ENCODE assay signal across 23 cellular contexts in genomic region chr5:96088676-96089075, GRCh38.
A peak's percentile ranks its signal among the peaks of the same experiment; 100 is the strongest.
DNase-seq lines count a peak whose midpoint lies in the region; ATAC-seq, FAIRE-seq and TF ChIP-seq lines count a peak whose summit lies in the region.
"Had no signal": no experiment of that assay in that cellular context is flagged by ENCODE, and none has a peak within 500 bp of the region (broad histone marks: within the 10 kb centered on the region; RNA-seq: fewer than 3 reads in every experiment).

No MANE protein-coding gene starts in this region.

- no peaks in the 10 kb centered on the region for H3K79me2 ChIP-seq in GM23338 (replicated peaks; ENCODE audit: insufficient read depth)

- H3K27ac ChIP-seq in GM23338 (ENCODE audit: low read depth): no peak overlapping the region
- H3K27ac ChIP-seq: BLaER1 treated with 17β-estradiol and CSF1 and Interleukin-3, amounts not matched to agents 10 nM and 100 nM had no signal

- H3K9me3 Mint-ChIP-seq in GM23338: no peaks in the 10 kb centered on the region
- H3K9me3 Mint-ChIP-seq: CD4-positive, alpha-beta memory T cell; IgD-negative memory B cell had no signal

- H3K4me1 ChIP-seq in GM23338 (ENCODE audit: insufficient read depth): peaks cover 33% of the 10 kb centered on the region

- no peak for TF ChIP-seq CTCF in GM23338 (conservative IDR thresholded peaks at IDR 0.05; ENCODE audit: low read depth in 2 of 2)

- no peak for FAIRE-seq in HTR-8/SVneo (lab: Jason Lieb, UNC)
- FAIRE-seq: GM12878 had no signal

- no peaks in the 10 kb centered on the region for H3K27me3 ChIP-seq in GM23338 (ENCODE audit: insufficient read depth)
- H3K27me3 ChIP-seq: BLaER1 treated with 17β-estradiol and CSF1 and Interleukin-3, amounts not matched to agents 10 nM and 100 nM had no signal

- H3K4me3 Mint-ChIP-seq in GM23338: no peak overlapping the region
- H3K4me3 Mint-ChIP-seq: CD4-positive, alpha-beta memory T cell; IgD-negative memory B cell had no signal

- H3K9me2 ChIP-seq in GM23338 (ENCODE audit: insufficient read depth): no peaks in the 10 kb centered on the region

- H3F3A ChIP-seq in GM23338 (replicated peaks; ENCODE audit: low read depth): no peaks in the 10 kb centered on the region

- no peaks in the 10 kb centered on the region for H3K36me3 Mint-ChIP-seq in GM23338 (ENCODE audit: low read depth)
- H3K36me3 Mint-ChIP-seq: CD4-positive, alpha-beta memory T cell; IgD-negative memory B cell had no signal

- peak overlapping the region; percentile 9; the same call in 1 of the 2 replicates for H2AFZ ChIP-seq in GM23338

- peaks cover 5% of the 10 kb centered on the region for H3K27me3 Mint-ChIP-seq in GM23338 (ENCODE audit: insufficient read depth, low read depth, poor library complexity)
- H3K27me3 Mint-ChIP-seq: IgD-negative memory B cell had no signal

- H4K20me1 ChIP-seq in GM23338 (replicated peaks; ENCODE audit: insufficient read depth): no peaks in the 10 kb centered on the region
- H4K20me1 ChIP-seq: BLaER1 treated with 17β-estradiol and CSF1 and Interleukin-3, amounts not matched to agents 10 nM and 100 nM had no signal

- no peak overlapping the region; the same call in 1 of the 2 replicates for H3K4me2 ChIP-seq in GM23338
- H3K4me2 ChIP-seq: BLaER1 treated with 17β-estradiol and CSF1 and Interleukin-3, amounts not matched to agents 10 nM and 100 nM had no signal

- no peak overlapping the region for H3K4me3 ChIP-seq in GM23338
- H3K4me3 ChIP-seq: BLaER1 treated with 17β-estradiol and CSF1 and Interleukin-3, amounts not matched to agents 10 nM and 100 nM; GM12878 had no signal

- ATAC-seq in GM23338: no peak
- no peak for ATAC-seq in GM19324 (IDR thresholded peaks at IDR 0.05; ENCODE audit: low FRiP score, unreplicated experiment)
- ATAC-seq: GM12878 had no signal

- H3K36me3 ChIP-seq in GM23338 (ENCODE audit: insufficient read depth): no peaks in the 10 kb centered on the region
- H3K36me3 ChIP-seq: BLaER1 treated with 17β-estradiol and CSF1 and Interleukin-3, amounts not matched to agents 10 nM and 100 nM had no signal

- H3K27ac Mint-ChIP-seq in GM23338: no peak overlapping the region
- H3K27ac Mint-ChIP-seq: CD4-positive, alpha-beta memory T cell; IgD-negative memory B cell had no signal

- peaks cover 46% of the 10 kb centered on the region for H3K4me1 Mint-ChIP-seq in GM23338
- H3K4me1 Mint-ChIP-seq: CD4-positive, alpha-beta memory T cell; IgD-negative memory B cell had no signal

- DNase-seq in GM23338 (ENCODE audit: low spot score) (no peak), NCI-H82 treated with DMSO at 0.1 percent for 48 hours (lab: John Stamatoyannopoulos, UW; ENCODE audit: unreplicated experiment) (peak; percentile 15), globus pallidus (ENCODE audit: low spot score) (peak; percentile 44), midbrain (lab: John Stamatoyannopoulos, UW) (peak; percentile 38), NCI-H524 treated with DMSO at 0.1 percent for 48 hours (lab: John Stamatoyannopoulos, UW) (no peak), HTR-8/SVneo (ENCODE audit: insufficient read length, low spot score) (no peak), epidermal melanocyte (ENCODE audit: insufficient read length, low spot score) (no peak)
- DNase-seq: Caco-2; CD4-positive, alpha-beta memory T cell; DMS 273 treated with DMSO at 0.1 percent for 48 hours; DMS79 treated with DMSO at 0.1 percent for 48 hours; GOT3; HCEC 1CT; MV-4-11; NCI-H1105 treated with DMSO at 0.1 percent for 48 hours; NCI-H2171; NCI-H345; NCI-H526; NK-92 treated with Interleukin-12 subunit alpha and Interleukin-12 subunit beta, amount 100 ng/mL, for 24 hours had no signal

TF ChIP-seq in GM23338, 12 proteins besides CTCF, POLR2A, EP300 and RAD21 (continues in another document):
- TF ChIP-seq STAT1 (IDR thresholded peaks at IDR 0.05; ENCODE audit: unreplicated experiment) (no peak), ZNF114 (CRISPR knock-in tag; IDR thresholded peaks at IDR 0.05) (no peak), EZH2phosphoT487 (IDR thresholded peaks at IDR 0.05; ENCODE audit: unreplicated experiment) (no peak), POLR2AphosphoS5 (IDR thresholded peaks at IDR 0.05; ENCODE audit: low read depth) (no peak), ETS1 (IDR thresholded peaks at IDR 0.05) (no peak), JUNB (IDR thresholded peaks at IDR 0.05; ENCODE audit: unreplicated experiment) (no peak), REST (IDR thresholded peaks at IDR 0.05; ENCODE audit: unreplicated experiment) (no peak), NANOG (IDR thresholded peaks at IDR 0.05; ENCODE audit: borderline replicate concordance) (no peak), CREB1 (CRISPR knock-in tag; IDR thresholded peaks at IDR 0.05; ENCODE audit: low read depth) (no peak), EZH2 (IDR thresholded peaks at IDR 0.05; ENCODE audit: low read depth, unreplicated experiment) (no peak)

Comparison
In these comparisons a context has a peak if more than half of its experiments do, and no peak if none do; other contexts are left out.
1. DNase-seq: peak in NCI-H82 treated with DMSO at 0.1 percent for 48 hours (single experiment), globus pallidus (single experiment) and midbrain (single experiment); none in GM23338 (single experiment), NCI-H524 treated with DMSO at 0.1 percent for 48 hours (single experiment), HTR-8/SVneo (single experiment) and epidermal melanocyte (single experiment).